Comparison of ENCODE assay signal across 8 cellular contexts in genomic region chr12:1591543-1591942, GRCh38. TPM values are rescaled to one million over a fixed set of nuclear protein-coding genes. Genes with fewer than 3 reads are reported as not detected.
DNase-seq lines count a peak whose midpoint lies in the region; ATAC-seq lines count a peak whose summit lies in the region.

No MANE protein-coding gene starts in this region.

- peaks cover 54 to 75% (median 66%) of the 10 kb centered on the region in 7 donors for H3K4me1 Mint-ChIP-seq in naive thymus-derived CD4-positive, alpha-beta T cell

- H3K4me1 ChIP-seq in BLaER1 treated with 17β-estradiol and CSF1 and Interleukin-3, amounts not matched to agents 10 nM and 100 nM: peaks cover 51 to 71% (median 63%) of the 10 kb centered on the region in 10 experiments
- peaks cover 23 to 40% of the 10 kb centered on the region in 2 donors for H3K4me1 ChIP-seq in naive thymus-derived CD4-positive, alpha-beta T cell (ENCODE audit: control insufficient read depth in 2 of 2, insufficient read depth in 2 of 2, low read length in 2 of 2)

- DNase-seq in M059J (ENCODE audit: low read depth) (peak; percentile 78), caudate nucleus (lab: John Stamatoyannopoulos, UW) (no peak), GF-D8 (lab: John Stamatoyannopoulos, UW) (no peak), A172 (ENCODE audit: low spot score) (no peak)
- no peak for DNase-seq in naive thymus-derived CD4-positive, alpha-beta T cell

- peak overlapping the region; percentile 59 to 97 (median 93) for H3K27ac Mint-ChIP-seq in naive thymus-derived CD4-positive, alpha-beta T cell

- H3K4me3 Mint-ChIP-seq in naive thymus-derived CD4-positive, alpha-beta T cell: peak overlapping the region; percentile 83 to 97 (median 94)

- POLR2A ChIA-PET in naive thymus-derived CD4-positive, alpha-beta T cell (lab: Charles Lee): interaction anchor here (4.4 kb wide), 1 partner anchor 11 kb away, joined by 82 read pairs; no protein-coding TSS in a partner anchor

- no peak for ATAC-seq in naive thymus-derived CD4-positive, alpha-beta T cell
- no peak for ATAC-seq in HG02885 (IDR thresholded peaks at IDR 0.05; ENCODE audit: poor library complexity, unreplicated experiment)
- ATAC-seq in GM21526 (IDR thresholded peaks at IDR 0.05; ENCODE audit: low FRiP score, unreplicated experiment): no peak

- H3K27me3 ChIP-seq in BLaER1 treated with 17β-estradiol and CSF1 and Interleukin-3, amounts not matched to agents 10 nM and 100 nM: no peaks in the 10 kb centered on the region
- no peaks in the 10 kb centered on the region for H3K27me3 ChIP-seq in naive thymus-derived CD4-positive, alpha-beta T cell (ENCODE audit: control insufficient read depth in 2 of 2, insufficient read depth in 2 of 2, low read length in 2 of 2)

- H3K27ac ChIP-seq in BLaER1 treated with 17β-estradiol and CSF1 and Interleukin-3, amounts not matched to agents 10 nM and 100 nM: peak overlapping the region in 2 of 11 experiments; percentile 35 to 43; a peak in 2 of 22 replicates
- H3K27ac ChIP-seq in caudate nucleus (ENCODE audit: low read depth, low read length): peak overlapping the region; percentile 67
- peak overlapping the region; percentile 72 for H3K27ac ChIP-seq in naive thymus-derived CD4-positive, alpha-beta T cell (ENCODE audit: low read depth, low read length)

- H3K27me3 Mint-ChIP-seq in naive thymus-derived CD4-positive, alpha-beta T cell: peaks cover 0 to 6% (median 0%) of the 10 kb centered on the region in 5 donors

- peak overlapping the region; percentile 54 to 97 (median 95); a peak in 20 of 22 replicates for H3K9ac ChIP-seq in BLaER1 treated with 17β-estradiol and CSF1 and Interleukin-3, amounts not matched to agents 10 nM and 100 nM

- intact Hi-C loops in naive thymus-derived CD4-positive, alpha-beta T cell (cut with micrococcal nuclease): loop anchor here (2.0 to 10.0 kb wide), 10 partner anchors 59 to 1223 kb away; partner anchors contain the start of genes B4GALNT3 (in 1 of the 2), CCDC77 (in 1 of the 2), ITFG2 (in 1 of the 2) and KDM5A (in 1 of the 2)

- peaks cover 0 to 2% (median 0%) of the 10 kb centered on the region in 11 donors for H3K9me3 Mint-ChIP-seq in naive thymus-derived CD4-positive, alpha-beta T cell

- no peaks in the 10 kb centered on the region for H3K9me3 ChIP-seq in BLaER1 treated with 17β-estradiol and CSF1 and Interleukin-3, amounts not matched to agents 10 nM and 100 nM (replicated peaks in 1 of 11)
- H3K9me3 ChIP-seq in naive thymus-derived CD4-positive, alpha-beta T cell (ENCODE audit: control insufficient read depth in 2 of 3, low read length in 3 of 3): no peaks in the 10 kb centered on the region

- peak overlapping the region; percentile 81 to 95 (median 90) for H3K4me3 ChIP-seq in BLaER1 treated with 17β-estradiol and CSF1 and Interleukin-3, amounts not matched to agents 10 nM and 100 nM
- peak overlapping the region; percentile 32 for H3K4me3 ChIP-seq in naive thymus-derived CD4-positive, alpha-beta T cell (ENCODE audit: low read length)

- CTCF ChIA-PET in naive thymus-derived CD4-positive, alpha-beta T cell (lab: Charles Lee): interaction anchor here (1.5 to 1.6 kb wide), 2 partner anchors 10 to 777 kb away, joined by 5 to 6 read pairs; no protein-coding TSS in a partner anchor

- H4K20me1 ChIP-seq in BLaER1 treated with 17β-estradiol and CSF1 and Interleukin-3, amounts not matched to agents 10 nM and 100 nM: peaks cover 50 to 67% (median 60%) of the 10 kb centered on the region in 11 experiments; a peak in 21 of 22 replicates

- H3K36me3 ChIP-seq in BLaER1 treated with 17β-estradiol and CSF1 and Interleukin-3, amounts not matched to agents 10 nM and 100 nM: peaks cover 0 to 13% (median 0%) of the 10 kb centered on the region in 11 experiments; a peak in 8 of 22 replicates
- H3K36me3 ChIP-seq in naive thymus-derived CD4-positive, alpha-beta T cell (ENCODE audit: control insufficient read depth in 2 of 3, insufficient read depth in 3 of 3, low read length in 3 of 3): peaks cover 0 to 3% (median 0%) of the 10 kb centered on the region in 3 experiments

- peaks cover 0 to 35% (median 5%) of the 10 kb centered on the region in 5 donors for H3K36me3 Mint-ChIP-seq in naive thymus-derived CD4-positive, alpha-beta T cell

- peak overlapping the region; percentile 95 to 100 (median 99) for H3K4me2 ChIP-seq in BLaER1 treated with 17β-estradiol and CSF1 and Interleukin-3, amounts not matched to agents 10 nM and 100 nM

RNA-seq across cellular contexts. Expression of gene FBXL14, which starts 2.8 kb away (rescaled TPM):
- 7.9 and 9.6 TPM in 2 replicates for total RNA-seq in M059J (2014; rRNA removed; shearing (Covaris generic))
- 10 to 100 TPM; 25.6 to 43.8 (median 28.1) TPM for total RNA-seq in naive thymus-derived CD4-positive, alpha-beta T cell
- 10 to 100 TPM; 15.1 to 31.8 TPM for polyA plus RNA-seq in naive thymus-derived CD4-positive, alpha-beta T cell
- total RNA-seq in A172 (2014; rRNA removed; shearing (Covaris generic)): 4.7 and 5.0 TPM in 2 replicates

RNA-seq across cellular contexts. Expression of gene WNT5B, which starts 37.5 kb away (rescaled TPM):
- total RNA-seq in M059J (2014; rRNA removed; shearing (Covaris generic)): 25.5 and 43.5 TPM in 2 replicates
- total RNA-seq in naive thymus-derived CD4-positive, alpha-beta T cell: under 1 TPM in 3 of 5 experiments, not detected in 2; 0.29 to 0.92 (median 0.37) TPM
- polyA plus RNA-seq in naive thymus-derived CD4-positive, alpha-beta T cell: not detected
- total RNA-seq in A172 (2014; rRNA removed; shearing (Covaris generic)): 10.1 and 10.3 TPM in 2 replicates
